20 cellular contexts compared by ENCODE assay signal in the genomic region with DNA sequence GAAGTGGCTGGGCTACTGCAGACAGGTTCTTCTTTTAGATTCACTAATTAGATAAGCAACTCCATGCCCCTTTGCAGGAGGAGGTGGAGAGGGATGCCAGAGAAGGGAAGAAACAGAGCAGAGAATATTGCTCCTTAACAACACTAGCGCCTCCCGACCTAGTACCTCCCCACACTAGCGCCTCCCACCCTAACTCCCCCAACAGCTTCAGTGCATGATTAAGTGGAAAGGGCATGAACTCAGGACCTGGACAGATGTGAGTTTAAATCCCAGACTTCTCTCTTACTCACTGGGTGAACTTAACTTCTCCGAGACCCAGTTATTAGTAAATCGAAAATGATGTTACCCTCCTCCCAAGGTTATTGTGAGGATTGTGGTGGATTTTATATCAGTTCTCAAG. TPM values are rescaled to one million over a fixed set of nuclear protein-coding genes. Genes with fewer than 3 reads are reported as not detected.
DNase-seq lines count a peak whose midpoint lies in the region; ATAC-seq and TF ChIP-seq lines count a peak whose summit lies in the region.
"Had no signal": no experiment of that assay in that cellular context is flagged by ENCODE, and none has a peak within 500 bp of the region (broad histone marks: within the 10 kb centered on the region; RNA-seq: fewer than 3 reads in every experiment).

No MANE protein-coding gene starts in this region.

- H3K4me1 ChIP-seq in GM23338 (ENCODE audit: insufficient read depth): no peaks in the 10 kb centered on the region
- no peaks in the 10 kb centered on the region for H3K4me1 ChIP-seq in Caco-2

- H3K9me3 Mint-ChIP-seq in GM23338 (0 out of 3 replicates have a peak, but pooled peaks cover 5% of the 10 kb centered on the region), mesothelial cell of epicardium (peaks cover 9% of the 10 kb centered on the region), Caco-2 (ENCODE audit: unreplicated experiment) (no peaks in the 10 kb centered on the region)
- H3K9me3 Mint-ChIP-seq: CD8-positive, alpha-beta T cell had no signal

- H3K79me2 ChIP-seq in GM23338 (replicated peaks; ENCODE audit: insufficient read depth): no peaks in the 10 kb centered on the region

- H3K36me3 Mint-ChIP-seq in GM23338 (ENCODE audit: low read depth): no peaks in the 10 kb centered on the region
- peaks cover 2% of the 10 kb centered on the region for H3K36me3 Mint-ChIP-seq in mesothelial cell of epicardium
- no peaks in the 10 kb centered on the region for H3K36me3 Mint-ChIP-seq in Caco-2 (ENCODE audit: insufficient read depth, unreplicated experiment)

- peaks cover 9% of the 10 kb centered on the region for H3K27me3 Mint-ChIP-seq in GM23338 (ENCODE audit: insufficient read depth, low read depth, poor library complexity)
- H3K27me3 Mint-ChIP-seq in mesothelial cell of epicardium (ENCODE audit: low read depth): no peaks in the 10 kb centered on the region
- H3K27me3 Mint-ChIP-seq in Caco-2 (ENCODE audit: insufficient read depth, unreplicated experiment): no peaks in the 10 kb centered on the region

- peak; percentile 34; the same call in 2 of the 3 replicates for ATAC-seq in GM23338
- no peak for ATAC-seq in left lobe of liver
- ATAC-seq: CD8-positive, alpha-beta T cell; Panc1 had no signal

- H4K20me1 ChIP-seq in GM23338 (replicated peaks; ENCODE audit: insufficient read depth): 0 out of 2 replicates have a peak, but pooled peaks cover 4% of the 10 kb centered on the region

- H3K9me2 ChIP-seq in GM23338 (ENCODE audit: insufficient read depth): no peaks in the 10 kb centered on the region; the same call in 1 of the 2 replicates

- CTCF ChIA-PET in Caco-2 (lab: Charles Lee): no interaction called here

- no peaks in the 10 kb centered on the region for H3K27me3 ChIP-seq in GM23338 (ENCODE audit: insufficient read depth)
- no peaks in the 10 kb centered on the region for H3K27me3 ChIP-seq in Caco-2 (replicated peaks; ENCODE audit: control insufficient read depth, insufficient read depth, low read length)
- H3K27me3 ChIP-seq: BLaER1 treated with 17β-estradiol and CSF1 and Interleukin-3, amounts not matched to agents 10 nM and 100 nM had no signal

- BruUV-seq in Caco-2 (replicated peaks; lab: Mats Ljungman, UMichigan): no TSS peak

- H3K36me3 ChIP-seq in GM23338 (ENCODE audit: insufficient read depth): no peaks in the 10 kb centered on the region
- H3K36me3 ChIP-seq in Caco-2 (ENCODE audit: control insufficient read depth, insufficient read depth, low read length): no peaks in the 10 kb centered on the region

- TF ChIP-seq CTCF in GM23338 (conservative IDR thresholded peaks at IDR 0.05; ENCODE audit: low read depth in 2 of 2) (no peak), mesothelial cell of epicardium (IDR thresholded peaks at IDR 0.05; ENCODE audit: unreplicated experiment) (no peak), Caco-2 (IDR thresholded peaks at IDR 0.05; ENCODE audit: insufficient read depth in 1 of 2, low read depth in 1 of 2, low read length in 1 of 2, severe bottlenecking in 1 of 2, unreplicated experiment in 1 of 2) (no peak)

- H3K4me1 Mint-ChIP-seq in GM23338: no peaks in the 10 kb centered on the region
- peaks cover 15% of the 10 kb centered on the region for H3K4me1 Mint-ChIP-seq in mesothelial cell of epicardium
- no peaks in the 10 kb centered on the region for H3K4me1 Mint-ChIP-seq in Caco-2 (ENCODE audit: low read depth, unreplicated experiment)

- H3K27ac ChIP-seq in GM23338 (ENCODE audit: low read depth): no peak overlapping the region
- H3K27ac ChIP-seq: BLaER1 treated with 17β-estradiol and CSF1 and Interleukin-3, amounts not matched to agents 10 nM and 100 nM had no signal

- no peak overlapping the region for H3K27ac Mint-ChIP-seq in GM23338
- peak overlapping the region; percentile 17 for H3K27ac Mint-ChIP-seq in mesothelial cell of epicardium
- H3K27ac Mint-ChIP-seq in Caco-2 (ENCODE audit: unreplicated experiment): no peak overlapping the region
- H3K27ac Mint-ChIP-seq: CD8-positive, alpha-beta T cell had no signal

- no peak overlapping the region for H3K4me3 ChIP-seq in GM23338
- no peak overlapping the region for H3K4me3 ChIP-seq in Caco-2 (ENCODE audit: low read depth, low read length)
- H3K4me3 ChIP-seq: BLaER1 treated with 17β-estradiol and CSF1 and Interleukin-3, amounts not matched to agents 10 nM and 100 nM had no signal

- DNase-seq in GM23338 (ENCODE audit: low spot score): no peak
- DNase-seq in amniotic epithelial cell (ENCODE audit: low read depth): peak; percentile 9
- no peak for DNase-seq in mesothelial cell of epicardium (ENCODE audit: low spot score in 2 of 2, unreplicated experiment in 2 of 2)
- no peak for DNase-seq in left lobe of liver (ENCODE audit: low spot score)
- no peak for DNase-seq in Caco-2
- DNase-seq in SK-N-DZ (ENCODE audit: low spot score): no peak
- no peak for DNase-seq in midbrain (lab: John Stamatoyannopoulos, UW)
- DNase-seq: Calu3; CD8-positive, alpha-beta T cell; DMS153; KG1; NCI-H1105; NCI-H146; NCI-H2029 treated with DMSO at 0.1 percent for 48 hours; NCI-H226; NCI-H510A treated with DMSO at 0.1 percent for 48 hours; NCI-H748 treated with DMSO at 0.1 percent for 48 hours had no signal

- peak overlapping the region; percentile 83 for H2AFZ ChIP-seq in GM23338

- H3K9me3 ChIP-seq in Caco-2: no peaks in the 10 kb centered on the region

- H3F3A ChIP-seq in GM23338 (replicated peaks; ENCODE audit: low read depth): no peaks in the 10 kb centered on the region

- intact Hi-C loops in Caco-2 (cut with micrococcal nuclease; ENCODE audit: unreplicated experiment): no loop called here

- no peak overlapping the region for H3K4me2 ChIP-seq in GM23338
- H3K4me2 ChIP-seq: BLaER1 treated with 17β-estradiol and CSF1 and Interleukin-3, amounts not matched to agents 10 nM and 100 nM had no signal

- H3K4me3 Mint-ChIP-seq in GM23338: no peak overlapping the region
- no peak overlapping the region for H3K4me3 Mint-ChIP-seq in mesothelial cell of epicardium
- no peak overlapping the region for H3K4me3 Mint-ChIP-seq in Caco-2 (ENCODE audit: unreplicated experiment)
- H3K4me3 Mint-ChIP-seq: CD8-positive, alpha-beta T cell had no signal

- POLR2A ChIA-PET in Caco-2 (lab: Charles Lee): no interaction called here

TF ChIP-seq in GM23338, 12 proteins besides CTCF, POLR2A, EP300 and RAD21 (continues in another document):
- TF ChIP-seq CREB1 (CRISPR knock-in tag; IDR thresholded peaks at IDR 0.05; ENCODE audit: low read depth): no peak

RNA-seq across cellular contexts. Expression of a gene that starts 25.7 kb away (rescaled TPM):
- total RNA-seq in GM23338 (2014; rRNA removed; shearing (Covaris generic)): 0.08 and 0.35 TPM in 2 replicates
- 0.37 and 0.52 TPM in 2 replicates for polyA plus RNA-seq in GM23338 (2016; fragmentation: Nextera tagmentation; extraction: Ambion mirVana)
- total RNA-seq in mesothelial cell of epicardium (4.5 to 4.9 TPM (median 4.6 TPM) in 3 replicates), left lobe of liver (0.75 TPM), Caco-2 (2022) (1.3 TPM in 2 replicates)
- not detected in 2 replicates for polyA plus RNA-seq in SK-N-DZ (2014; cell fraction: cytosol; rRNA removed)
- not detected in 2 replicates for polyA plus RNA-seq in SK-N-DZ (2014; cell fraction: nucleus; rRNA removed)
- total RNA-seq: H4 had no signal
